Comparison of ENCODE assay signal across 8 cellular contexts in genomic region chr4:184343400-184344177, GRCh38.
DNase-seq lines count a peak whose midpoint lies in the region; ATAC-seq and TF ChIP-seq lines count a peak whose summit lies in the region.

No MANE protein-coding gene starts in this region.

- H3K27ac ChIP-seq in coronary artery: peak overlapping the region; percentile 9 to 88

- H3K4me3 ChIP-seq in coronary artery (peak overlapping the region; percentile 84), kidney epithelial cell (ENCODE audit: low read depth, low read length) (peak overlapping the region; percentile 89)

- TF ChIP-seq CTCF in coronary artery (IDR thresholded peaks at IDR 0.05): no peak
- TF ChIP-seq CTCF in kidney epithelial cell (IDR thresholded peaks at IDR 0.05; ENCODE audit: insufficient read depth, low read length, poor library complexity, severe bottlenecking): no peak

- peak; percentile 51 for ATAC-seq in HG03045 (IDR thresholded peaks at IDR 0.05; ENCODE audit: unreplicated experiment)
- ATAC-seq in activated CD4-positive, CD25-positive, alpha-beta regulatory T cell treated with anti-CD3 and anti-CD28 coated beads, Interleukin-2, amount 50 U/mL, for 24 hours: peak; percentile 80 to 81

- H3K36me3 ChIP-seq in kidney epithelial cell (ENCODE audit: control insufficient read depth, insufficient read depth, low read length): no peaks in the 10 kb centered on the region

- H3K27me3 ChIP-seq in kidney epithelial cell (ENCODE audit: control insufficient read depth, insufficient read depth, low read length): no peaks in the 10 kb centered on the region

- peak; percentile 9 to 15 for DNase-seq in NOMO-1 (lab: John Stamatoyannopoulos, UW; ENCODE audit: unreplicated experiment in 2 of 2)
- DNase-seq in NOMO-1 treated with dmso at 0.1 percent for 144 hours (lab: John Stamatoyannopoulos, UW; ENCODE audit: unreplicated experiment): no peak
- peak; percentile 77 for DNase-seq in NCI-H2171 treated with DMSO at 0.1 percent for 48 hours (lab: John Stamatoyannopoulos, UW)
- no peak for DNase-seq in coronary artery (ENCODE audit: low spot score)
- DNase-seq in kidney epithelial cell (ENCODE audit: low read depth): peak; percentile 48
- peak; percentile 15 to 22 for DNase-seq in stimulated activated CD4-positive, alpha-beta T cell treated with anti-CD3 and anti-CD28 coated beads, Interleukin-15, amount 100 ng/mL, for 48 hours (ENCODE audit: low read depth in 2 of 2)

Comparison
In these comparisons a context has a peak if more than half of its experiments do, and no peak if none do; other contexts are left out.
1. DNase-seq: peak in NOMO-1 (2 of 2), NCI-H2171 treated with DMSO at 0.1 percent for 48 hours (single experiment), kidney epithelial cell (single experiment) and stimulated activated CD4-positive, alpha-beta T cell treated with anti-CD3 and anti-CD28 coated beads, Interleukin-15, amount 100 ng/mL, for 48 hours (2 of 2); none in NOMO-1 treated with dmso at 0.1 percent for 144 hours (single experiment) and coronary artery (single experiment).